1 cellular context compared by ENCODE assay signal in genomic region chr18:57435851-57436192, GRCh38.
TF ChIP-seq lines count a peak whose summit lies in the region.

No MANE protein-coding gene starts in this region.

TF ChIP-seq in HepG2, 621 proteins besides CTCF, POLR2A, EP300 and RAD21 (continued from another document):
- TF ChIP-seq ZBTB4 (CRISPR knock-in tag; IDR thresholded peaks at IDR 0.05; ENCODE audit: borderline replicate concordance) (no peak), HDAC2 (CRISPR knock-in tag; IDR thresholded peaks at IDR 0.05) (no peak), ZFP91 (CRISPR knock-in tag; IDR thresholded peaks at IDR 0.05; ENCODE audit: borderline replicate concordance) (no peak), HIC2 (CRISPR knock-in tag; IDR thresholded peaks at IDR 0.05; ENCODE audit: low read depth) (no peak), ISL2 (CRISPR knock-in tag; IDR thresholded peaks at IDR 0.05) (no peak), ZNF580 (CRISPR knock-in tag; IDR thresholded peaks at IDR 0.05; ENCODE audit: borderline replicate concordance, low read depth) (no peak), MAX (IDR thresholded peaks at IDR 0.05) (0 out of 2 replicates have a peak, but pooled peaks have one; percentile 33), KDM6A (CRISPR knock-in tag; IDR thresholded peaks at IDR 0.05; ENCODE audit: low read depth) (no peak), XRCC5 (optimal IDR thresholded peaks at IDR 0.05; ENCODE audit: low read length) (no peak), MLX (CRISPR knock-in tag; IDR thresholded peaks at IDR 0.05) (no peak), SKIL (CRISPR knock-in tag; IDR thresholded peaks at IDR 0.05; ENCODE audit: borderline replicate concordance) (no peak), ZNF775 (CRISPR knock-in tag; IDR thresholded peaks at IDR 0.05; ENCODE audit: borderline replicate concordance) (no peak), NFKBIZ (CRISPR knock-in tag; IDR thresholded peaks at IDR 0.05) (no peak), ZNF766 (CRISPR knock-in tag; IDR thresholded peaks at IDR 0.05; ENCODE audit: borderline replicate concordance) (no peak), ZNF781 (CRISPR knock-in tag; IDR thresholded peaks at IDR 0.05; ENCODE audit: borderline replicate concordance, not compliant biosample characterization) (no peak), ZNF552 (CRISPR knock-in tag; IDR thresholded peaks at IDR 0.05; ENCODE audit: borderline replicate concordance) (no peak), ZFYVE20 (CRISPR knock-in tag; IDR thresholded peaks at IDR 0.05; ENCODE audit: borderline replicate concordance, low read depth) (no peak), CREB3 (CRISPR knock-in tag; IDR thresholded peaks at IDR 0.05) (no peak), PAX8 (CRISPR knock-in tag; IDR thresholded peaks at IDR 0.05; ENCODE audit: borderline replicate concordance) (no peak), ASH2L (IDR thresholded peaks at IDR 0.05; ENCODE audit: insufficient read length, low read depth, low read length) (no peak)
